In the genomic region with DNA sequence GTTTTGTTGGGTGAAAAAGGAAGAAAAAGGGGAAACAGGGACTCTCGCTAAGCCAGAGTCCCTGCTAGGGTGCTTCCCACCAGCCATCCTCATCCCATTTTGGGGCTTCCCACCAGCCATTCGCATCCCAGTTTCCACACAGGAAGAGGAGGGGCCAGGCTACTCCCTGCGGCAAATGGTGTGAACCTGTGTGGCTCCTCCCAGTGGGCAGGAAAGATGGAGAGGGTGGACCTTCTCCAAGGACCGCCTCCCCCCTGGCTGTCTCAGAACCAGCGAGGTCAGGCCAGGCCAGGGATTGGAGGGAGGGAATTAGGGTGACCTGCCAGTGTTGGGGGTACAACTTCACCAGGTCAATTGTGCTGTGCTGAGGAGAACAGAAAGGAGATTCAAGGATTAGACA, we compare ENCODE assay signal across 17 cellular contexts.
DNase-seq lines count a peak whose midpoint lies in the region; ATAC-seq, FAIRE-seq and TF ChIP-seq lines count a peak whose summit lies in the region.
"Had no signal": no experiment of that assay in that cellular context is flagged by ENCODE, and none has a peak within 500 bp of the region (broad histone marks: within the 10 kb centered on the region; RNA-seq: fewer than 3 reads in every experiment).

No MANE protein-coding gene starts in this region.

- no peaks in the 10 kb centered on the region for H3K23me2 ChIP-seq in H1 (ENCODE audit: low read depth, low read length)

- no peak overlapping the region for H4K8ac ChIP-seq in H1 (ENCODE audit: extremely low read depth, insufficient read depth, low read length)

- no peak overlapping the region for H3K23ac ChIP-seq in H1 (ENCODE audit: insufficient read length)

- no peak overlapping the region for H3K4ac ChIP-seq in H1 (replicated peaks; ENCODE audit: insufficient read length, low read depth, low read length)

- CTCF ChIA-PET in H1 (lab: Charles Lee; ENCODE audit: partially characterized antibody), result no interaction called here

- no peak overlapping the region for H3K4me2 ChIP-seq in H1 (ENCODE audit: insufficient read depth in 1 of 2, low read depth in 2 of 2, low read length in 2 of 2)

- TF ChIP-seq CTCF in H1 (IDR thresholded peaks at IDR 0.05; ENCODE audit: control extremely low read depth in 1 of 3, insufficient read depth in 1 of 3, low read depth in 1 of 3, low read length in 3 of 3), result no peak

- no peak overlapping the region for H2BK5ac ChIP-seq in H1 (ENCODE audit: low read depth, low read length)

- no peaks in the 10 kb centered on the region for H3K4me1 ChIP-seq in H1 (replicated peaks in 1 of 4; ENCODE audit: control insufficient read depth in 3 of 4, insufficient read depth in 4 of 4, low read length in 3 of 4)
- H3K4me1 ChIP-seq in neuron (ENCODE audit: insufficient read depth, low read length), result peaks cover 19% of the 10 kb centered on the region

- H3K79me1 ChIP-seq in H1 (ENCODE audit: low read depth, low read length), result no peaks in the 10 kb centered on the region

- TF ChIP-seq POLR2A in H1 (IDR thresholded peaks at IDR 0.05; ENCODE audit: control extremely low read depth in 1 of 2, low read depth in 2 of 2, low read length in 2 of 2), result no peak

- H2BK120ac ChIP-seq in H1 (replicated peaks; ENCODE audit: low read depth, low read length), result no peak overlapping the region

- H2BK15ac ChIP-seq in H1 (ENCODE audit: low read length), result no peak overlapping the region

- TF ChIP-seq RAD21 in H1 (IDR thresholded peaks at IDR 0.05 in 1 of 2, conservative IDR thresholded peaks at IDR 0.05 in 1 of 2; ENCODE audit: low read depth in 2 of 2, low read length in 2 of 2), result no peak

- H3K79me2 ChIP-seq in H1 (ENCODE audit: control insufficient read depth in 1 of 2, insufficient read depth in 2 of 2, low read length in 2 of 2), result no peaks in the 10 kb centered on the region

- H3K56ac ChIP-seq in H1 (replicated peaks; ENCODE audit: insufficient read length, low read depth, low read length), result no peak overlapping the region

- no peak overlapping the region for H3K18ac ChIP-seq in H1 (ENCODE audit: extremely low read depth, low read length)

- no peaks in the 10 kb centered on the region for H4K20me1 ChIP-seq in H1 (replicated peaks in 1 of 2; ENCODE audit: control insufficient read depth in 1 of 2, insufficient read depth in 2 of 2, low read length in 2 of 2)

- no peak overlapping the region; the same call in 1 of the 2 replicates for H2AFZ ChIP-seq in H1 (ENCODE audit: low read length)
- H2AFZ ChIP-seq in neuron (ENCODE audit: low read depth, low read length), result peak overlapping the region; percentile 10

- H2BK20ac ChIP-seq in H1 (ENCODE audit: low read length), result no peak overlapping the region

- TF ChIP-seq EP300 in H1 (IDR thresholded peaks at IDR 0.05; ENCODE audit: borderline replicate concordance in 1 of 2, low read depth in 2 of 2, low read length in 2 of 2), result no peak

- H3K36me3 ChIP-seq in H1 (ENCODE audit: control insufficient read depth in 2 of 4, insufficient read depth in 4 of 4, low read length in 3 of 4) (no peaks in the 10 kb centered on the region), neuron (ENCODE audit: insufficient read depth, low read length) (no peaks in the 10 kb centered on the region)

- DNase-seq in M059J (ENCODE audit: low read depth), result peak; percentile 13
- DNase-seq in H1 (ENCODE audit: low read depth in 1 of 2, low spot score in 2 of 2), result no peak
- no peak for DNase-seq in NCI-H1092 treated with DMSO at 0.1 percent for 48 hours (lab: John Stamatoyannopoulos, UW)
- DNase-seq in CD1c-positive myeloid dendritic cell (ENCODE audit: extremely low spot score), result no peak
- no peak for DNase-seq in NK-92 treated with Interleukin-12 subunit alpha and Interleukin-12 subunit beta, amount 100 ng/mL, for 24 hours (lab: John Stamatoyannopoulos, UW)
- DNase-seq: ACHN; Calu3; CD8-positive, alpha-beta T cell; DMS79 treated with DMSO at 0.1 percent for 48 hours; EL; HCEC 1CT had no signal

- H4K5ac ChIP-seq in H1 (ENCODE audit: insufficient read length, low read depth, low read length), result no peak overlapping the region

- H3K27me3 ChIP-seq in H1 (replicated peaks in 1 of 4; ENCODE audit: control insufficient read depth in 3 of 4, extremely low read depth in 1 of 4, insufficient read depth in 3 of 4, low read length in 3 of 4), result no peaks in the 10 kb centered on the region
- H3K27me3 ChIP-seq in neuron (ENCODE audit: insufficient read depth, low read length), result no peaks in the 10 kb centered on the region

- H3K9ac ChIP-seq in H1 (replicated peaks in 1 of 4; ENCODE audit: extremely low read depth in 1 of 4, low read depth in 3 of 4, low read length in 3 of 4), result no peak overlapping the region

- POLR2A ChIA-PET in H1 (lab: Charles Lee; ENCODE audit: partially characterized antibody), result no interaction called here

- no peak overlapping the region for H4K91ac ChIP-seq in H1 (replicated peaks; ENCODE audit: insufficient read length, low read length)

- WGBS in H1 (ENCODE audit: extremely low coverage in 1 of 2, insufficient coverage in 1 of 2, insufficient read length in 1 of 2, insufficient replicate concordance in 2 of 2, low coverage in 1 of 2, low lambda C conversion rate in 2 of 2, missing lambda C conversion rate in 1 of 2), 2 experiments, result 92% methylated on average over 4 of the region's 5 CpGs; no CpG with 5 or more reads in 1 of the 2 experiments

- H2AK5ac ChIP-seq in H1 (ENCODE audit: low read depth, low read length), result no peak overlapping the region

- H3K27ac ChIP-seq in H1 (ENCODE audit: low read depth, low read length), result no peak overlapping the region

- H3K9me3 ChIP-seq in H1 (ENCODE audit: insufficient read depth in 2 of 2, low read depth in 1 of 2, low read length in 1 of 2), result no peaks in the 10 kb centered on the region
- peaks cover 2% of the 10 kb centered on the region for H3K9me3 ChIP-seq in neuron (ENCODE audit: low read length)

- 0 out of 2 replicates have a peak overlapping the region, but pooled peaks have one; percentile 27 for H2BK12ac ChIP-seq in H1 (ENCODE audit: low read depth, low read length)

- no peak for FAIRE-seq in H1 (lab: Jason Lieb, UNC)
- FAIRE-seq: A204.1, GM12878, GM19239, H54 had no signal

- H3K14ac ChIP-seq in H1 (ENCODE audit: insufficient read length), result no peak overlapping the region

- H3K4me3 ChIP-seq in H1 (ENCODE audit: extremely low read depth in 1 of 4, insufficient read depth in 2 of 4, low read depth in 3 of 4, low read length in 4 of 4), result no peak overlapping the region
- H3K4me3 ChIP-seq in neuron (ENCODE audit: low read length), result peak overlapping the region; percentile 30
- H3K4me3 ChIP-seq: GM12878 had no signal

- ATAC-seq in SK-N-SH treated with all-trans-retinoic acid at 6 μM for 48 hours, result no peak
- ATAC-seq: CD8-positive, alpha-beta T cell; GM12878 had no signal

TF ChIP-seq in H1, 55 proteins besides CTCF, POLR2A, EP300 and RAD21 (continues in another document):
- TF ChIP-seq SRF (IDR thresholded peaks at IDR 0.05; ENCODE audit: low read depth, low read length), result no peak
- no peak for TF ChIP-seq SIN3A (conservative IDR thresholded peaks at IDR 0.05 in 1 of 2, IDR thresholded peaks at IDR 0.05 in 1 of 2; ENCODE audit: low read depth in 1 of 2, low read length in 2 of 2)

TF ChIP-seq in SK-N-SH treated with all-trans-retinoic acid at 6 μM for 48 hours, 23 proteins besides CTCF, POLR2A, EP300 and RAD21:
- TF ChIP-seq CSDC2 (CRISPR knock-in tag; IDR thresholded peaks at IDR 0.05) (no peak), ZFP3 (CRISPR knock-in tag; IDR thresholded peaks at IDR 0.05) (no peak)
